Comparison of ENCODE assay signal across 9 cellular contexts in the genomic region with DNA sequence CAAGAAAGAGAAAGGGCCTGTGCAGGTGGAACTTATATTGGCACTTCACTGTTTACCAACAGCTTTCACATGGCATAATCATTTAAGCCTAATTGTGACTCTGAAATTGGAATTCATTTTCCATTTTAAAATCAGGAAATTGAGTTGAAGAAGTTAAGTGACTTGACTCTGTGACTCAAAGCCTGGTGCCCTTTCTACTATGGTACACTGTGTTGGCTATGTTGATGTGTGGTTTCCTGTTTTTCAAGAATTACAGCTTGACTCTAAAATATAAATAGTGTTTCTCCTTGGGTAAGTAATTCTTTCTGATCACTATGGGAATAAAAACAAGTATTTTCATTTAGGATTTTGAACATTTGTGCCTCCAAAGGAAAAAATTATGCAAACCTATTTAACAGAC. TPM values are rescaled to one million over a fixed set of nuclear protein-coding genes. Genes with fewer than 3 reads are reported as not detected.
DNase-seq lines count a peak whose midpoint lies in the region; ATAC-seq, FAIRE-seq and TF ChIP-seq lines count a peak whose summit lies in the region.
"Had no signal": no experiment of that assay in that cellular context is flagged by ENCODE, and none has a peak within 500 bp of the region (broad histone marks: within the 10 kb centered on the region; RNA-seq: fewer than 3 reads in every experiment).

No MANE protein-coding gene starts in this region.

- no peaks in the 10 kb centered on the region for H4K20me1 ChIP-seq in KMS-11 (ENCODE audit: insufficient read depth)
- peaks cover 3% of the 10 kb centered on the region; the same call in 1 of the 2 replicates for H4K20me1 ChIP-seq in GM12878 (ENCODE audit: control insufficient read depth, insufficient read depth)

- no peaks in the 10 kb centered on the region for H3K36me3 ChIP-seq in KMS-11 (ENCODE audit: insufficient read depth)
- H3K36me3 ChIP-seq in GM12878 (ENCODE audit: control insufficient read depth in 2 of 2, insufficient read depth in 2 of 2, low read length in 1 of 2): peaks cover 0 to 3% of the 10 kb centered on the region in 2 experiments; a peak in 1 of 4 replicates
- no peaks in the 10 kb centered on the region for H3K36me3 ChIP-seq in mucosa of rectum (ENCODE audit: control insufficient read depth in 2 of 2, insufficient read depth in 2 of 2, low read length in 2 of 2)

- POLR2A ChIA-PET in GM12878 (lab: Charles Lee): interaction anchor here (0.7 to 8.3 kb wide), 10 partner anchors 22 to 154 kb away, joined by 3 to 123 read pairs (median 6); no protein-coding TSS in a partner anchor

- CTCF ChIA-PET in GM12878 (lab: Yijun Ruan, JAX): interaction anchor here (0.6 to 9.8 kb wide), 17 partner anchors 11 to 442 kb away, joined by 3 to 92 read pairs (median 5); no protein-coding TSS in a partner anchor

- RAD21 ChIA-PET in GM12878 (lab: Charles Lee; ENCODE audit: unreplicated experiment): interaction anchor here (0.5 to 9.3 kb wide), 19 partner anchors 14 to 451 kb away, joined by 3 to 267 read pairs (median 9); no protein-coding TSS in a partner anchor

- H3K4me2 ChIP-seq in KMS-11 (peak overlapping the region; percentile 61), GM12878 (ENCODE audit: control insufficient read depth, insufficient read depth) (peak overlapping the region; percentile 98)

- no TSS peak for BruUV-seq in GM12878 (replicated peaks; lab: Mats Ljungman, UMichigan)

- H3K9me3 ChIP-seq in GM12878 (replicated peaks; ENCODE audit: control insufficient read depth, insufficient read depth, low read length) (no peaks in the 10 kb centered on the region; the same call in 2 of the 3 replicates), mucosa of rectum (ENCODE audit: control insufficient read depth in 2 of 2, low read length in 2 of 2) (no peaks in the 10 kb centered on the region)

- H3K27ac ChIP-seq in KMS-11 (peak overlapping the region; percentile 86), GM12878 (ENCODE audit: control insufficient read depth, insufficient read depth) (peak overlapping the region; percentile 93), mucosa of rectum (ENCODE audit: low read depth in 2 of 2, low read length in 2 of 2) (peak overlapping the region; percentile 66 to 98)
- H3K27ac ChIP-seq: SJSA1 had no signal

- no peak for TF ChIP-seq POLR2A in GM12878 (IDR thresholded peaks at IDR 0.05; ENCODE audit: low read depth, low read length)

- in situ Hi-C loops in GM12878 (cut with MboI): no loop called here

- ATAC-seq in GM12878: no peak
- ATAC-seq in HG03175 (IDR thresholded peaks at IDR 0.05; ENCODE audit: unreplicated experiment): no peak

- no peaks in the 10 kb centered on the region for H3K27me3 ChIP-seq in KMS-11 (ENCODE audit: insufficient read depth, low read depth)
- H3K27me3 ChIP-seq in GM12878 (replicated peaks in 1 of 2; ENCODE audit: control insufficient read depth in 2 of 2, insufficient read depth in 2 of 2, low read length in 1 of 2): no peaks in the 10 kb centered on the region
- H3K27me3 ChIP-seq in mucosa of rectum (ENCODE audit: control insufficient read depth in 2 of 2, insufficient read depth in 2 of 2, low read length in 2 of 2): no peaks in the 10 kb centered on the region
- H3K27me3 ChIP-seq: SJSA1 had no signal

- H3K9ac ChIP-seq in KMS-11 (peak overlapping the region; percentile 56; the same call in 1 of the 2 replicates), GM12878 (ENCODE audit: control insufficient read depth, insufficient read depth, low read length) (peak overlapping the region; percentile 61), mucosa of rectum (ENCODE audit: low read depth in 1 of 2, low read length in 2 of 2) (peak overlapping the region in 1 of 2 donors; percentile 1)

- FAIRE-seq in GM12878 (lab: Jason Lieb, UNC) (no peak), D721Med (lab: Jason Lieb, UNC) (no peak)

- SMC1A ChIA-PET in GM12878 (lab: Charles Lee; ENCODE audit: uncharacterized antibody, unreplicated experiment): interaction anchor here (0.7 to 13.7 kb wide), 26 partner anchors 10 to 443 kb away, joined by 3 to 268 read pairs (median 6); no protein-coding TSS in a partner anchor

- DNase-seq in AML-193 (lab: John Stamatoyannopoulos, UW): peak; percentile 35 to 46
- no peak for DNase-seq in GM12878 (ENCODE audit: low read depth, low spot score)
- no peak for DNase-seq in ecto neural progenitor cell (ENCODE audit: low spot score)
- no peak for DNase-seq in D721Med (ENCODE audit: insufficient read length, low spot score)
- DNase-seq in NCI-H1105 treated with DMSO at 0.1 percent for 48 hours (lab: John Stamatoyannopoulos, UW): no peak

- TF ChIP-seq RAD21 in GM12878 (IDR thresholded peaks at IDR 0.05; ENCODE audit: insufficient read depth, low read depth, low read length): no peak

- TF ChIP-seq CTCF in KMS-11 (conservative IDR thresholded peaks at IDR 0.05; ENCODE audit: low read depth, low read length) (no peak), GM12878 (IDR thresholded peaks at IDR 0.05 in 2 of 3, conservative IDR thresholded peaks at IDR 0.05 in 1 of 3; ENCODE audit: control insufficient read depth in 2 of 3, extremely low read depth in 1 of 3, insufficient read depth in 1 of 3, low read depth in 3 of 3, low read length in 3 of 3) (no peak), D721Med (IDR thresholded peaks at IDR 0.05; ENCODE audit: insufficient read depth, missing control alignments) (no peak)

- peaks cover 63% of the 10 kb centered on the region for H3K4me1 ChIP-seq in KMS-11 (ENCODE audit: low read depth, poor library complexity, severe bottlenecking)
- H3K4me1 ChIP-seq in GM12878 (ENCODE audit: control insufficient read depth, insufficient read depth, low read length): peaks cover 28% of the 10 kb centered on the region
- peaks cover 42% of the 10 kb centered on the region in 2 donors for H3K4me1 ChIP-seq in mucosa of rectum (ENCODE audit: control insufficient read depth in 2 of 2, insufficient read depth in 2 of 2, low read length in 2 of 2)

- TF ChIP-seq EP300 in GM12878 (IDR thresholded peaks at IDR 0.05; ENCODE audit: borderline replicate concordance in 1 of 2, control insufficient read depth in 1 of 2, low read depth in 2 of 2, low read length in 2 of 2): no peak

- H2AFZ ChIP-seq in KMS-11 (ENCODE audit: low read depth) (no peak overlapping the region), GM12878 (ENCODE audit: control insufficient read depth, low read depth, low read length) (no peak overlapping the region)

- H3K4me3 ChIP-seq in KMS-11 (IDR thresholded peaks at IDR 0.05; ENCODE audit: insufficient read depth, low read depth, low read length) (no peak overlapping the region), GM12878 (peak overlapping the region; percentile 91), mucosa of rectum (ENCODE audit: low read length in 2 of 2) (peak overlapping the region; percentile 11 to 12)
- H3K4me3 ChIP-seq: SJSA1 had no signal

- intact Hi-C loops in GM12878 (cut with micrococcal nuclease; ENCODE audit: unreplicated experiment): loop anchor here (1.0 to 5.0 kb wide), 4 partner anchors 22 to 1443 kb away; no protein-coding TSS in a partner anchor

- H3K79me2 ChIP-seq in KMS-11 (ENCODE audit: insufficient read depth, low read depth) (peaks cover 77% of the 10 kb centered on the region), GM12878 (ENCODE audit: control insufficient read depth, insufficient read depth, low read length) (peaks cover 95% of the 10 kb centered on the region)

TF ChIP-seq in GM12878, 131 proteins besides CTCF, POLR2A, EP300 and RAD21 (continues in another document):
- TF ChIP-seq SUPT20H (IDR thresholded peaks at IDR 0.05; ENCODE audit: borderline replicate concordance, control insufficient read depth, low read depth, low read length): no peak
- no peak for TF ChIP-seq LARP7 (IDR thresholded peaks at IDR 0.05)
- TF ChIP-seq MYB (IDR thresholded peaks at IDR 0.05; ENCODE audit: borderline replicate concordance, low read depth, low read length): no peak
- no peak for TF ChIP-seq ETV6 (conservative IDR thresholded peaks at IDR 0.05 in 1 of 2, IDR thresholded peaks at IDR 0.05 in 1 of 2; ENCODE audit: borderline replicate concordance in 1 of 2, low read depth in 1 of 2)
- no peak for TF ChIP-seq BCL11A (IDR thresholded peaks at IDR 0.05; ENCODE audit: low read depth, low read length)

RNA-seq across cellular contexts. Expression of gene AFF1, which starts 4.3 kb away (rescaled TPM):
- total RNA-seq in GM12878 (2013; cell fraction: nucleolus; rRNA removed): 242 and 244 TPM in 2 replicates
- total RNA-seq in GM12878 (2014; rRNA removed): 21.2 and 21.3 TPM in 2 replicates
- 21.5 and 22.8 TPM in 2 replicates for total RNA-seq in GM12878 (2014; rRNA removed; fragmentation: Illumina TruSeq; extraction: Trizol)
- 52.5 and 56.1 TPM in 2 replicates for total RNA-seq in GM12878 (2021)
- 51.7 TPM for polyA plus RNA-seq in GM12878 (2011; ENCODE audit: low read depth)
- polyA plus RNA-seq in GM12878 (2011; rRNA removed): 25.1 and 26.1 TPM in 2 replicates
- polyA plus RNA-seq in GM12878 (2011; cell fraction: cytosol; rRNA removed): 21.3 and 44.0 TPM in 2 replicates
- polyA plus RNA-seq in GM12878 (2011; cell fraction: nucleus; rRNA removed): 50.2 and 53.3 TPM in 2 replicates
- polyA plus RNA-seq in GM12878 (2012): 32.6 and 34.7 TPM in 2 replicates
- polyA plus RNA-seq in GM12878 (2014; fragmentation: Illumina TruSeq; extraction: Trizol): 30.7 and 32.9 TPM in 2 replicates
- polyA plus RNA-seq in GM12878 (2014; fragmentation: Nextera tagmentation; extraction: Ambion mirVana): 10 to 100 TPM in 1 of 2 experiments, 1 to 10 TPM in 1; 3.5 to 11.4 TPM
- polyA plus RNA-seq in GM12878 (2014; rRNA removed): 18.6 and 20.5 TPM in 2 replicates
- 10 to 100 TPM; 21.6 to 24.0 TPM for polyA plus RNA-seq in GM12878 (2016; fragmentation: Nextera tagmentation; extraction: Ambion mirVana)
- 115 and 130 TPM in 2 replicates for polyA minus RNA-seq in GM12878 (2011; rRNA and poly(A)+ RNA removed)
- 30.8 and 33.0 TPM in 2 replicates for polyA minus RNA-seq in GM12878 (2011; cell fraction: cytosol; rRNA and poly(A)+ RNA removed)
- 72.7 and 104 TPM in 2 replicates for polyA minus RNA-seq in GM12878 (2011; cell fraction: nucleus; rRNA and poly(A)+ RNA removed)

RNA-seq across cellular contexts. Expression of gene C4orf36, which starts 46.9 kb away (rescaled TPM):
- total RNA-seq in GM12878 (2013; cell fraction: nucleolus; rRNA removed): not detected in 2 replicates
- total RNA-seq in GM12878 (2014; rRNA removed) (1.5 and 3.6 TPM in 2 replicates), GM12878 (2014; rRNA removed; fragmentation: Illumina TruSeq; extraction: Trizol) (1.3 TPM in 2 replicates), GM12878 (2021) (1.4 and 2.3 TPM in 2 replicates)
- polyA plus RNA-seq in GM12878 (2011; ENCODE audit: low read depth): not detected
- polyA plus RNA-seq in GM12878 (2011; rRNA removed) (0.35 TPM in 1 of 2 replicates, not detected in the other), GM12878 (2014; fragmentation: Illumina TruSeq; extraction: Trizol) (0.40 and 1.4 TPM in 2 replicates), GM12878 (2014; fragmentation: Nextera tagmentation; extraction: Ambion mirVana) (not detected), GM12878 (2014; rRNA removed) (1.1 and 2.7 TPM in 2 replicates), GM12878 (2016; fragmentation: Nextera tagmentation; extraction: Ambion mirVana) (1 to 10 TPM in 1 of 2 experiments, under 1 TPM in 1; 0.84 to 1.2 TPM)
- 0.28 and 0.52 TPM in 2 replicates for polyA plus RNA-seq in GM12878 (2011; cell fraction: cytosol; rRNA removed)
- 0.36 TPM in 1 of 2 replicates, not detected in the other for polyA plus RNA-seq in GM12878 (2011; cell fraction: nucleus; rRNA removed)
- polyA plus RNA-seq in GM12878 (2012): 0.21 TPM in 1 of 2 replicates, not detected in the other
- not detected in 2 replicates for polyA minus RNA-seq in GM12878 (2011; rRNA and poly(A)+ RNA removed)
- not detected in 2 replicates for polyA minus RNA-seq in GM12878 (2011; cell fraction: cytosol; rRNA and poly(A)+ RNA removed)
- polyA minus RNA-seq in GM12878 (2011; cell fraction: nucleus; rRNA and poly(A)+ RNA removed): not detected in 2 replicates

Comparison
In these comparisons a context has a peak if more than half of its experiments do, and no peak if none do; other contexts are left out.
1. DNase-seq: peak in AML-193 (2 of 2); none in GM12878 (single experiment), ecto neural progenitor cell (single experiment), D721Med (single experiment) and NCI-H1105 treated with DMSO at 0.1 percent for 48 hours (single experiment).
2. Peak in every context shown above with its lines, with median percentiles within 50 percentile points of each other: H3K27ac ChIP-seq.